Comparison of ENCODE assay signal across 17 cellular contexts in genomic region chr15:61036121-61036520, GRCh38.
A peak's percentile ranks its signal among the peaks of the same experiment; 100 is the strongest.
DNase-seq lines count a peak whose midpoint lies in the region; ATAC-seq and TF ChIP-seq lines count a peak whose summit lies in the region.
"Had no signal": no experiment of that assay in that cellular context is flagged by ENCODE, and none has a peak within 500 bp of the region (broad histone marks: within the 10 kb centered on the region; RNA-seq: fewer than 3 reads in every experiment).

No MANE protein-coding gene starts in this region.

- TF ChIP-seq CTCF in mesothelial cell of epicardium (IDR thresholded peaks at IDR 0.05; ENCODE audit: unreplicated experiment) (no peak), uterus (IDR thresholded peaks at IDR 0.05) (no peak)

- TF ChIP-seq POLR2A in uterus (IDR thresholded peaks at IDR 0.05) = no peak

- no peak overlapping the region for H3K4me3 ChIP-seq in uterus
- H3K4me3 ChIP-seq: BLaER1 treated with 17β-estradiol and CSF1 and Interleukin-3, amounts not matched to agents 10 nM and 100 nM had no signal

- H3K4me3 Mint-ChIP-seq in mesothelial cell of epicardium = no peak overlapping the region

- ATAC-seq in sciatic nerve = no peak

- no peaks in the 10 kb centered on the region for H3K36me3 ChIP-seq in uterus
- H3K36me3 ChIP-seq: BLaER1 treated with 17β-estradiol and CSF1 and Interleukin-3, amounts not matched to agents 10 nM and 100 nM had no signal

- H3K27me3 ChIP-seq in uterus = no peaks in the 10 kb centered on the region
- H3K27me3 ChIP-seq: BLaER1 treated with 17β-estradiol and CSF1 and Interleukin-3, amounts not matched to agents 10 nM and 100 nM had no signal

- H3K27ac ChIP-seq in uterus = peak overlapping the region; percentile 59 to 84
- H3K27ac ChIP-seq: 22Rv1, RWPE1 had no signal

- peaks cover 72% of the 10 kb centered on the region for H3K4me1 Mint-ChIP-seq in mesothelial cell of epicardium

- peaks cover 0 to 7% of the 10 kb centered on the region in 2 donors for H3K4me1 ChIP-seq in uterus

- intact Hi-C loops in uterus (cut with DNase I; ENCODE audit: low total_unique reads) = no loop called here
- intact Hi-C loops in sciatic nerve (cut with DNase I) = no loop called here

- H3K27me3 Mint-ChIP-seq in mesothelial cell of epicardium (ENCODE audit: low read depth) = no peaks in the 10 kb centered on the region

- H3K9me3 ChIP-seq in uterus = no peaks in the 10 kb centered on the region
- H3K9me3 ChIP-seq: BLaER1 treated with 17β-estradiol and CSF1 and Interleukin-3, amounts not matched to agents 10 nM and 100 nM had no signal

- peak; percentile 41 for DNase-seq in NOMO-1 treated with DMSO at 0.1 percent for 48 hours (lab: John Stamatoyannopoulos, UW; ENCODE audit: unreplicated experiment)
- no peak for DNase-seq in NOMO-1 treated with dmso at 0.1 percent for 144 hours (lab: John Stamatoyannopoulos, UW; ENCODE audit: unreplicated experiment)
- peak; percentile 88 for DNase-seq in SKM-1 (lab: John Stamatoyannopoulos, UW; ENCODE audit: unreplicated experiment)
- DNase-seq in mesothelial cell of epicardium (ENCODE audit: low spot score in 2 of 2, unreplicated experiment in 2 of 2) = no peak
- DNase-seq in uterus = no peak
- no peak for DNase-seq in sciatic nerve (ENCODE audit: low spot score)
- DNase-seq in NCI-H524 (lab: John Stamatoyannopoulos, UW) = no peak
- no peak for DNase-seq in iPS-NIHi11 (ENCODE audit: low spot score)
- DNase-seq: EL, KG1, NCI-H1417, NCI-H2029, NCI-H2171 treated with DMSO at 0.1 percent for 48 hours, NCI-H510A had no signal

- H3K9me3 Mint-ChIP-seq in mesothelial cell of epicardium = no peaks in the 10 kb centered on the region

- no peaks in the 10 kb centered on the region for H3K36me3 Mint-ChIP-seq in mesothelial cell of epicardium

- H3K27ac Mint-ChIP-seq in mesothelial cell of epicardium = peak overlapping the region; percentile 96

Comparison
In these comparisons a context has a peak if more than half of its experiments do, and no peak if none do; other contexts are left out.
1. DNase-seq: peak in NOMO-1 treated with DMSO at 0.1 percent for 48 hours (single experiment) and SKM-1 (single experiment); none in NOMO-1 treated with dmso at 0.1 percent for 144 hours (single experiment), mesothelial cell of epicardium (0 of 2), uterus (0 of 2), sciatic nerve (single experiment), NCI-H524 (0 of 2) and iPS-NIHi11 (single experiment).